In genomic region chr1:36576118-36576517, GRCh38 we compare ENCODE assay signal across 8 cellular contexts.
DNase-seq lines count a peak whose midpoint lies in the region; ATAC-seq and TF ChIP-seq lines count a peak whose summit lies in the region.

No MANE protein-coding gene starts in this region.

- no peak overlapping the region for H3K27ac Mint-ChIP-seq in CD8-positive, alpha-beta T cell
- H3K27ac Mint-ChIP-seq in progenitor cell of endocrine pancreas = no peak overlapping the region

- no peaks in the 10 kb centered on the region for H3K4me1 ChIP-seq in CD8-positive, alpha-beta T cell (ENCODE audit: insufficient read depth, low read length)
- H3K4me1 ChIP-seq in suprapubic skin = no peaks in the 10 kb centered on the region

- 0% methylated on average over 4 of the region's 7 CpGs for WGBS in suprapubic skin

- H3K27me3 Mint-ChIP-seq in CD8-positive, alpha-beta T cell (ENCODE audit: low read depth) = peaks cover 37% of the 10 kb centered on the region
- peaks cover 41% of the 10 kb centered on the region for H3K27me3 Mint-ChIP-seq in progenitor cell of endocrine pancreas

- TF ChIP-seq CTCF in CD8-positive, alpha-beta T cell (IDR thresholded peaks at IDR 0.05) = peak; percentile 70
- TF ChIP-seq CTCF in progenitor cell of endocrine pancreas (IDR thresholded peaks at IDR 0.05; ENCODE audit: unreplicated experiment) (peak; percentile 93), suprapubic skin (IDR thresholded peaks at IDR 0.05) (peak in 1 of 2 donors; percentile 83)

- no peaks in the 10 kb centered on the region for H3K9me3 ChIP-seq in CD8-positive, alpha-beta T cell (ENCODE audit: low read length)
- H3K9me3 ChIP-seq in suprapubic skin = no peaks in the 10 kb centered on the region

- no peaks in the 10 kb centered on the region for H3K27me3 ChIP-seq in CD8-positive, alpha-beta T cell (ENCODE audit: insufficient read depth, low read length)
- peaks cover 56% of the 10 kb centered on the region for H3K27me3 ChIP-seq in suprapubic skin

- no peaks in the 10 kb centered on the region for H3K9me3 Mint-ChIP-seq in CD8-positive, alpha-beta T cell
- no peaks in the 10 kb centered on the region for H3K9me3 Mint-ChIP-seq in progenitor cell of endocrine pancreas (ENCODE audit: low read depth)

- no peak overlapping the region for H3K27ac ChIP-seq in CD8-positive, alpha-beta T cell (ENCODE audit: low read depth, low read length)
- no peak overlapping the region for H3K27ac ChIP-seq in suprapubic skin

- no peaks in the 10 kb centered on the region for H3K4me1 Mint-ChIP-seq in CD8-positive, alpha-beta T cell (ENCODE audit: low read depth)
- H3K4me1 Mint-ChIP-seq in progenitor cell of endocrine pancreas (ENCODE audit: low read depth) = peaks cover 2% of the 10 kb centered on the region

- H3K4me3 Mint-ChIP-seq in CD8-positive, alpha-beta T cell = no peak overlapping the region
- no peak overlapping the region for H3K4me3 Mint-ChIP-seq in progenitor cell of endocrine pancreas (ENCODE audit: low read depth)

- CTCF ChIA-PET in CD8-positive, alpha-beta T cell (lab: Charles Lee) = interaction anchor here (0.6 to 3.0 kb wide), 12 partner anchors 8 to 861 kb away, joined by 3 to 18 read pairs (median 5); no protein-coding TSS in a partner anchor

- POLR2A ChIA-PET in CD8-positive, alpha-beta T cell (lab: Charles Lee) = no interaction called here

- intact Hi-C loops in CD8-positive, alpha-beta T cell (cut with DNase I, micrococcal nuclease) = loop anchor here in 1 of 2 experiments (5.0 kb wide), 3 partner anchors 746 to 1106 kb away; no protein-coding TSS in a partner anchor

- no peaks in the 10 kb centered on the region for H3K36me3 Mint-ChIP-seq in CD8-positive, alpha-beta T cell
- H3K36me3 Mint-ChIP-seq in progenitor cell of endocrine pancreas (ENCODE audit: insufficient read depth) = no peaks in the 10 kb centered on the region

- no peak for ATAC-seq in CD8-positive, alpha-beta T cell
- ATAC-seq in HG03159 (IDR thresholded peaks at IDR 0.05; ENCODE audit: unreplicated experiment) = peak; percentile 54

- no peak for TF ChIP-seq POLR2A in suprapubic skin (IDR thresholded peaks at IDR 0.05)

- peak; percentile 9 to 58 (median 40) for DNase-seq in CD8-positive, alpha-beta T cell
- DNase-seq in OCI-M1 (lab: John Stamatoyannopoulos, UW) = peak; percentile 69
- peak; percentile 7 to 12 for DNase-seq in activated T-helper 1 cell treated with anti-CD3 and anti-CD28 coated beads, Interleukin-2, amount 50 U/mL, for 16 hours (ENCODE audit: low read depth in 1 of 2, low spot score in 1 of 2)
- peak; percentile 54 for DNase-seq in glomerular visceral epithelial cell (ENCODE audit: extremely low spot score)
- peak; percentile 78 for DNase-seq in progenitor cell of endocrine pancreas (ENCODE audit: low spot score, unreplicated experiment)
- no peak for DNase-seq in suprapubic skin (ENCODE audit: low spot score in 2 of 2)
- no peak for DNase-seq in foreskin melanocyte

- TF ChIP-seq EP300 in suprapubic skin (IDR thresholded peaks at IDR 0.05) = no peak

- H3K36me3 ChIP-seq in CD8-positive, alpha-beta T cell (ENCODE audit: insufficient read depth, low read length) = no peaks in the 10 kb centered on the region
- H3K36me3 ChIP-seq in suprapubic skin = no peaks in the 10 kb centered on the region

- no peak overlapping the region for H3K4me3 ChIP-seq in CD8-positive, alpha-beta T cell (ENCODE audit: low read depth, low read length)
- no peak overlapping the region for H3K4me3 ChIP-seq in suprapubic skin

Comparison
In these comparisons a context has a peak if more than half of its experiments do, and no peak if none do; other contexts are left out.
1. DNase-seq: peak in CD8-positive, alpha-beta T cell (7 of 7), OCI-M1 (single experiment), activated T-helper 1 cell treated with anti-CD3 and anti-CD28 coated beads, Interleukin-2, amount 50 U/mL, for 16 hours (2 of 2), glomerular visceral epithelial cell (single experiment) and progenitor cell of endocrine pancreas (single experiment); none in suprapubic skin (0 of 2) and foreskin melanocyte (single experiment).